Comparison of ENCODE assay signal across 2 cellular contexts in the genomic region with DNA sequence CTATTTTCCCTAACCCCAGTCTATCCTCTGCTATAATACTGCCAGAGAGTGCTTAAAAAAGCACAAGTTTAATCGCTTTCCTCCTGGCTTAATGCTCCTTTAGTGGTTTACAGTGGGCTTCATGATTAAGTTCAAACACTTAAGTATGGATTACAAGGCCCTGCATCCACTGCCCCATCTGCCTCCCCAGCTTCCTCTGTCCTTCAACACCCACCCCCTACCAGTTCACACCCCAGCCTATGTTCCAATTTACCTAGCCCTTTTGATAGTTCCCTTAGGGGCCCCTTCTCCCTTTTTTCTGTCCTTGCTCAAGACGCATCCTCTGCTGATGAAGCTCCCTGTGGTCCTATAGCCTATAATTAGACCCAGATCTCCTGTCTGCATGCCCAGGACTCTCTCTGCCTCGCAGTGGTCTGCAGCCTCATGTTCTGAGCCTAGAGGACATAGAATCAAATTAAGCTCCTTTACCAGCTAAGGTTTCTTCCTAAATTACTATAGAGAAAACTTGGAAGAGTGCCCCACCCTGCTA.
TF ChIP-seq lines count a peak whose summit lies in the region.

No MANE protein-coding gene starts in this region.

TF ChIP-seq in SK-N-SH treated with all-trans-retinoic acid at 6 μM for 48 hours, 23 proteins besides CTCF, POLR2A, EP300 and RAD21 (continued from another document):
- TF ChIP-seq ZNF70 (CRISPR knock-in tag; IDR thresholded peaks at IDR 0.05), result no peak
- TF ChIP-seq BACH2 (CRISPR knock-in tag; IDR thresholded peaks at IDR 0.05; ENCODE audit: borderline replicate concordance), result no peak
- no peak for TF ChIP-seq ISL1 (CRISPR knock-in tag; IDR thresholded peaks at IDR 0.05)
- TF ChIP-seq ZFP3 (CRISPR knock-in tag; IDR thresholded peaks at IDR 0.05), result no peak
- TF ChIP-seq, protein P1, sequence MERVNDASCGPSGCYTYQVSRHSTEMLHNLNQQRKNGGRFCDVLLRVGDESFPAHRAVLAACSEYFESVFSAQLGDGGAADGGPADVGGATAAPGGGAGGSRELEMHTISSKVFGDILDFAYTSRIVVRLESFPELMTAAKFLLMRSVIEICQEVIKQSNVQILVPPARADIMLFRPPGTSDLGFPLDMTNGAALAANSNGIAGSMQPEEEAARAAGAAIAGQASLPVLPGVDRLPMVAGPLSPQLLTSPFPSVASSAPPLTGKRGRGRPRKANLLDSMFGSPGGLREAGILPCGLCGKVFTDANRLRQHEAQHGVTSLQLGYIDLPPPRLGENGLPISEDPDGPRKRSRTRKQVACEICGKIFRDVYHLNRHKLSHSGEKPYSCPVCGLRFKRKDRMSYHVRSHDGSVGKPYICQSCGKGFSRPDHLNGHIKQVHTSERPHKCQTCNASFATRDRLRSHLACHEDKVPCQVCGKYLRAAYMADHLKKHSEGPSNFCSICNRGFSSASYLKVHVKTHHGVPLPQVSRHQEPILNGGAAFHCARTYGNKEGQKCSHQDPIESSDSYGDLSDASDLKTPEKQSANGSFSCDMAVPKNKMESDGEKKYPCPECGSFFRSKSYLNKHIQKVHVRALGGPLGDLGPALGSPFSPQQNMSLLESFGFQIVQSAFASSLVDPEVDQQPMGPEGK (CRISPR knock-in tag; IDR thresholded peaks at IDR 0.05; ENCODE audit: borderline replicate concordance), result no peak
- TF ChIP-seq OSR1 (CRISPR knock-in tag; IDR thresholded peaks at IDR 0.05), result no peak

TF ChIP-seq in SK-N-SH, 30 proteins besides CTCF, POLR2A, EP300 and RAD21 (continued from another document):
- TF ChIP-seq, protein P2, sequence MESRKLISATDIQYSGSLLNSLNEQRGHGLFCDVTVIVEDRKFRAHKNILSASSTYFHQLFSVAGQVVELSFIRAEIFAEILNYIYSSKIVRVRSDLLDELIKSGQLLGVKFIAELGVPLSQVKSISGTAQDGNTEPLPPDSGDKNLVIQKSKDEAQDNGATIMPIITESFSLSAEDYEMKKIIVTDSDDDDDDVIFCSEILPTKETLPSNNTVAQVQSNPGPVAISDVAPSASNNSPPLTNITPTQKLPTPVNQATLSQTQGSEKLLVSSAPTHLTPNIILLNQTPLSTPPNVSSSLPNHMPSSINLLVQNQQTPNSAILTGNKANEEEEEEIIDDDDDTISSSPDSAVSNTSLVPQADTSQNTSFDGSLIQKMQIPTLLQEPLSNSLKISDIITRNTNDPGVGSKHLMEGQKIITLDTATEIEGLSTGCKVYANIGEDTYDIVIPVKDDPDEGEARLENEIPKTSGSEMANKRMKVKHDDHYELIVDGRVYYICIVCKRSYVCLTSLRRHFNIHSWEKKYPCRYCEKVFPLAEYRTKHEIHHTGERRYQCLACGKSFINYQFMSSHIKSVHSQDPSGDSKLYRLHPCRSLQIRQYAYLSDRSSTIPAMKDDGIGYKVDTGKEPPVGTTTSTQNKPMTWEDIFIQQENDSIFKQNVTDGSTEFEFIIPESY (IDR thresholded peaks at IDR 0.05; ENCODE audit: borderline replicate concordance, low read depth), result no peak
- TF ChIP-seq MXI1 (IDR thresholded peaks at IDR 0.05; ENCODE audit: low read depth, low read length) (no peak), TEAD4 (IDR thresholded peaks at IDR 0.05; ENCODE audit: borderline replicate concordance, insufficient read depth) (no peak), RFX5 (IDR thresholded peaks at IDR 0.05; ENCODE audit: low read length) (no peak), NFIC (IDR thresholded peaks at IDR 0.05; ENCODE audit: borderline replicate concordance) (no peak), ELF1 (IDR thresholded peaks at IDR 0.05) (no peak), FOXM1 (IDR thresholded peaks at IDR 0.05; ENCODE audit: low read depth) (no peak), TCF12 (IDR thresholded peaks at IDR 0.05) (no peak), NRF1 (IDR thresholded peaks at IDR 0.05; ENCODE audit: low read depth, low read length) (no peak), EZH2phosphoT487 (IDR thresholded peaks at IDR 0.05; ENCODE audit: borderline replicate concordance, low read depth) (no peak), JUND (IDR thresholded peaks at IDR 0.05) (no peak), CHD2 (IDR thresholded peaks at IDR 0.05; ENCODE audit: low read length, partially characterized antibody) (no peak)
